9 cellular contexts compared by ENCODE assay signal in genomic region chr1:231210126-231210525, GRCh38. TPM values are rescaled to one million over a fixed set of nuclear protein-coding genes. Genes with fewer than 3 reads are reported as not detected.
"Had no signal": no experiment of that assay in that cellular context is flagged by ENCODE, and none has a peak within 500 bp of the region (broad histone marks: within the 10 kb centered on the region; RNA-seq: fewer than 3 reads in every experiment).

No MANE protein-coding gene starts in this region.

- DNase-seq: GM23248, GOT3, H9, HCEC 1CT, KBM-7 had no signal

- H3K9ac ChIP-seq: GM23248, KMS-11 had no signal

- FAIRE-seq: HTR-8/SVneo had no signal

- H3K27ac ChIP-seq: GM23248, KMS-11 had no signal

- H3K4me3 ChIP-seq: GM23248 had no signal

- H3K4me2 ChIP-seq: KMS-11 had no signal

- H2AFZ ChIP-seq: GM23248 had no signal

RNA-seq across cellular contexts. Expression of gene TRIM67, which starts 48.3 kb away (rescaled TPM):
- total RNA-seq: GM23248, H4, H9 had no signal
- polyA plus RNA-seq: GM23248, IgD-negative memory B cell had no signal
